In the genomic region with DNA sequence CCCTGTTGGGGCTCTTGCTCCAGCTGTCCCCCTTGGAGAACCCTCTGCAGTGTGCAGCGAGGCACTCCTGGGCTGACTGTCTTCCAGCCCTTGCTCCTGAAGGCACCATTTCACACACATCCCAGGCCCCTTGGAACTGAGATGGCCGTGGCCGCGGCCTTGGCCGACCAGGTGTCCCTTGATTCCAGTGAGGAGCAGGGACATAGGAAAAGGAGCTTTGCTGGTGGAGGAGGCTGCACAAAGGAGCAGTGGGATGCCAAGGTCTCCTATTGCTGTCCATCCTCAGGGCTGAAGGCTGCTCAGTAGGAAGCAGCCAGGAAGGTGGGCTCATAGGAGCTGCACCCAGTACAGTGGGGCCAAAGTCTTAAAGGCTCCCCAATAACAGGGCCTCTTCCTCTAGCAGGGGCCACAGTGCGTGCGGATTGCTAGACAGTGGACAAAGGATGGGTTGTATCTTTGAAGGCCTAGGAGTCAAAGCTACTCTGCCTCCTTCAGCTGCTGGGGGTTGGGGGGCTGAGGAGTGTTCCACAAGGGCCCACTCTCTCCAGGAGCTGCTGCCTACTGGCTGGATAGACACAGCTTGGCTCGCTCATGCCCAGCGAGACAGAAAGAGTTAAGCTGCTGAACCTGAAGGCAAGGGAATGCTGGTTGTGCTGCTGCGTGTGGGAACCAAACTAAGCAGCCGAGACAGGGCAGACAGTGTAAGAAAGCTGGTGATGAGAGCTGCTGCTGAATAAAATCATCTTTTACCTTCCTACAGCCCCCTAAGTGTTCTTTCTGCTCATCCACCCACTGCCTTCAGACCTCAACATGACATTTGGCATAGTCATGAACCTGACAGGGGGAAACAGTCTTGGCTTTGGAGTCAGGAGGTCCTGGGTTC, we compare ENCODE assay signal across 8 cellular contexts.
"Had no signal": no experiment of that assay in that cellular context is flagged by ENCODE, and none has a peak within 500 bp of the region (broad histone marks: within the 10 kb centered on the region; RNA-seq: fewer than 3 reads in every experiment).

No MANE protein-coding gene starts in this region.

- DNase-seq: GM23248, GOT3, H7, H9, HCEC 1CT, HFFc6 had no signal

- H3K4me1 Mint-ChIP-seq: GM23338, H9 had no signal

- H3K27ac ChIP-seq: GM23248 had no signal

- H3K36me3 ChIP-seq: HAP-1 had no signal

- H3K27ac Mint-ChIP-seq: GM23338, H9, HFFc6 had no signal

- H3K4me1 ChIP-seq: HAP-1 had no signal

- H3K4me3 Mint-ChIP-seq: GM23338, H9, HFFc6 had no signal

- H3K9me3 ChIP-seq: HAP-1 had no signal

- H3K4me3 ChIP-seq: GM23248, GM23338, HAP-1 had no signal
